In genomic region chr11:64269380-64270234, GRCh38 we compare ENCODE assay signal across 8 cellular contexts. TPM values are rescaled to one million over a fixed set of nuclear protein-coding genes. Genes with fewer than 3 reads are reported as not detected.
DNase-seq lines count a peak whose midpoint lies in the region; TF ChIP-seq lines count a peak whose summit lies in the region.

No MANE protein-coding gene starts in this region.

- peak overlapping the region; percentile 97 to 99 for H3K4me3 Mint-ChIP-seq in H9
- peak overlapping the region; percentile 97 for H3K4me3 Mint-ChIP-seq in nephron progenitor cell
- H3K4me3 Mint-ChIP-seq in stimulated activated naive CD8-positive, alpha-beta T cell treated with anti-CD3 and anti-CD28 coated beads, Interleukin-15, Interleukin-2, amounts not matched to agents 100 ng/mL and 50 ng/mL, for 24 hours = peak overlapping the region; percentile 95

- H3K4me1 ChIP-seq in H9 (ENCODE audit: insufficient read depth, low read length) = no peaks in the 10 kb centered on the region

- H3K9ac ChIP-seq in H9 (ENCODE audit: extremely low read depth, insufficient read length, low read length) = peak overlapping the region; percentile 68

- H2AFZ ChIP-seq in H9 (ENCODE audit: low read length) = no peak overlapping the region

- no peak overlapping the region for H3K56ac ChIP-seq in H9 (ENCODE audit: insufficient read length, low read depth, low read length)

- no peak overlapping the region for H4K91ac ChIP-seq in H9 (ENCODE audit: insufficient read length, low read depth, low read length)

- peaks cover 11 to 31% (median 23%) of the 10 kb centered on the region in 3 experiments; a peak in 6 of 7 replicates for H3K36me3 Mint-ChIP-seq in H9 (ENCODE audit: insufficient read depth in 1 of 3, low read depth in 3 of 3)
- H3K36me3 Mint-ChIP-seq in nephron progenitor cell (ENCODE audit: low read depth) = no peaks in the 10 kb centered on the region
- peaks cover 9% of the 10 kb centered on the region for H3K36me3 Mint-ChIP-seq in stimulated activated naive CD8-positive, alpha-beta T cell treated with anti-CD3 and anti-CD28 coated beads, Interleukin-15, Interleukin-2, amounts not matched to agents 100 ng/mL and 50 ng/mL, for 24 hours (ENCODE audit: low read depth)

- H2AK5ac ChIP-seq in H9 (ENCODE audit: insufficient read length, low read length) = no peak overlapping the region

- peaks cover 21 to 26% of the 10 kb centered on the region in 2 experiments for H3K4me1 Mint-ChIP-seq in H9
- peaks cover 34% of the 10 kb centered on the region for H3K4me1 Mint-ChIP-seq in nephron progenitor cell
- peaks cover 28% of the 10 kb centered on the region for H3K4me1 Mint-ChIP-seq in stimulated activated naive CD8-positive, alpha-beta T cell treated with anti-CD3 and anti-CD28 coated beads, Interleukin-15, Interleukin-2, amounts not matched to agents 100 ng/mL and 50 ng/mL, for 24 hours (ENCODE audit: low read depth)

- peak; percentile 59 for TF ChIP-seq POLR2A in Raji (IDR thresholded peaks at IDR 0.05; ENCODE audit: insufficient read depth, low read depth, low read length)

- H3K27me3 ChIP-seq in H9 (ENCODE audit: insufficient read depth, low read length) = no peaks in the 10 kb centered on the region

- H2BK15ac ChIP-seq in H9 (ENCODE audit: low read depth, low read length) = no peak overlapping the region

- DNase-seq in G401 (ENCODE audit: low spot score) (peak; percentile 100), H9 (peak; percentile 99), M059J (ENCODE audit: low read depth) (peak; percentile 100), fibroblast of the conjunctiva (ENCODE audit: low read depth) (peak; percentile 100), nephron progenitor cell (peak; percentile 97)
- DNase-seq in activated effector memory CD4-positive, alpha-beta T cell treated with anti-CD3 and anti-CD28 coated beads, Interleukin-2, amount 50 U/mL, for 16 hours = peak; percentile 100

- no peaks in the 10 kb centered on the region for H3K9me3 ChIP-seq in H9 (ENCODE audit: control insufficient read depth, low read depth, low read length)

- no peak overlapping the region for H2BK20ac ChIP-seq in H9 (ENCODE audit: low read depth, low read length, poor library complexity, severe bottlenecking)

- H3K27me3 Mint-ChIP-seq in H9 (ENCODE audit: low read depth) = no peaks in the 10 kb centered on the region; the same call in none of the 2 replicates
- no peaks in the 10 kb centered on the region for H3K27me3 Mint-ChIP-seq in nephron progenitor cell (ENCODE audit: low read depth, poor library complexity)
- H3K27me3 Mint-ChIP-seq in stimulated activated naive CD8-positive, alpha-beta T cell treated with anti-CD3 and anti-CD28 coated beads, Interleukin-15, Interleukin-2, amounts not matched to agents 100 ng/mL and 50 ng/mL, for 24 hours = no peaks in the 10 kb centered on the region

- H4K8ac ChIP-seq in H9 (replicated peaks; ENCODE audit: insufficient read length, low read depth, low read length) = no peak overlapping the region

- in situ Hi-C loops in G401 (cut with HindIII; ENCODE audit: low sequenced_read_pairs) = loop anchor here (10.0 kb wide), 1 partner anchor 65 kb away; the partner anchor contains the start of gene FERMT3

- H3K18ac ChIP-seq in H9 (ENCODE audit: insufficient read length, low read depth, low read length) = peak overlapping the region; percentile 68

- H3K14ac ChIP-seq in H9 (ENCODE audit: insufficient read depth, low read length) = peak overlapping the region; percentile 32

- peak; percentile 18; the same call in 1 of the 3 replicates for TF ChIP-seq CTCF in H9 (conservative IDR thresholded peaks at IDR 0.05)
- no peak for TF ChIP-seq CTCF in nephron progenitor cell (IDR thresholded peaks at IDR 0.05)

- H3K27ac Mint-ChIP-seq in H9 (peak overlapping the region; percentile 99 to 100 (median 100)), nephron progenitor cell (peak overlapping the region; percentile 100)
- peak overlapping the region; percentile 96 for H3K27ac Mint-ChIP-seq in stimulated activated naive CD8-positive, alpha-beta T cell treated with anti-CD3 and anti-CD28 coated beads, Interleukin-15, Interleukin-2, amounts not matched to agents 100 ng/mL and 50 ng/mL, for 24 hours

- peak overlapping the region; percentile 33 for H3K27ac ChIP-seq in H9 (ENCODE audit: insufficient read length, low read depth, low read length)

- peaks cover 2% of the 10 kb centered on the region for H4K20me1 ChIP-seq in H9 (ENCODE audit: control insufficient read depth, insufficient read depth, insufficient read length)

- WGBS in H9 (ENCODE audit: extremely low coverage, insufficient read length, low lambda C conversion rate) = no CpG with 5 or more reads among the region's 75 CpGs

- H3K4ac ChIP-seq in H9 (ENCODE audit: low read depth, low read length) = no peak overlapping the region; the same call in 1 of the 2 replicates

- peak overlapping the region; percentile 24 for H2BK120ac ChIP-seq in H9 (ENCODE audit: low read depth, low read length, poor library complexity, severe bottlenecking)

- no peaks in the 10 kb centered on the region for H3K79me2 ChIP-seq in H9 (ENCODE audit: insufficient read depth, low read length)

- H3K4me2 ChIP-seq in H9 (ENCODE audit: insufficient read depth, insufficient read length, low read length) = peak overlapping the region; percentile 59

- no peaks in the 10 kb centered on the region for H3K79me1 ChIP-seq in H9 (ENCODE audit: insufficient read depth, low read depth, low read length, poor library complexity, severe bottlenecking)

- H4K5ac ChIP-seq in H9 (ENCODE audit: insufficient read length, low read depth, low read length) = no peak overlapping the region

- peaks cover 15% of the 10 kb centered on the region for H3K23me2 ChIP-seq in H9 (ENCODE audit: insufficient read length, low read depth, low read length, poor library complexity, severe bottlenecking)

- H3K9me3 Mint-ChIP-seq in H9 = no peaks in the 10 kb centered on the region
- no peaks in the 10 kb centered on the region for H3K9me3 Mint-ChIP-seq in nephron progenitor cell
- H3K9me3 Mint-ChIP-seq in stimulated activated naive CD8-positive, alpha-beta T cell treated with anti-CD3 and anti-CD28 coated beads, Interleukin-15, Interleukin-2, amounts not matched to agents 100 ng/mL and 50 ng/mL, for 24 hours = no peaks in the 10 kb centered on the region

- H2BK12ac ChIP-seq in H9 (ENCODE audit: insufficient read length, low read depth, low read length) = no peak overlapping the region

- H3K23ac ChIP-seq in H9 (ENCODE audit: insufficient read length, low read depth, low read length) = no peak overlapping the region

- no peak overlapping the region for H3T11ph ChIP-seq in H9 (ENCODE audit: low read length)

- H2BK5ac ChIP-seq in H9 (ENCODE audit: insufficient read length, low read length) = no peak overlapping the region

RNA-seq across cellular contexts. Expression of gene BAD, which starts 14.9 kb away (rescaled TPM):
- total RNA-seq in G401 (2014; rRNA removed; shearing (Covaris generic)) = 146 and 183 TPM in 2 replicates
- total RNA-seq in H9 (2021) = 23.3 and 25.0 TPM in 2 replicates
- 148 and 163 TPM in 2 replicates for total RNA-seq in M059J (2014; rRNA removed; shearing (Covaris generic))

RNA-seq across cellular contexts. Expression of gene GPR137, which starts 16.0 kb away (rescaled TPM):
- 17.8 and 25.9 TPM in 2 replicates for total RNA-seq in G401 (2014; rRNA removed; shearing (Covaris generic))
- 39.6 and 49.7 TPM in 2 replicates for total RNA-seq in H9 (2021)
- 32.7 and 39.5 TPM in 2 replicates for total RNA-seq in M059J (2014; rRNA removed; shearing (Covaris generic))

RNA-seq across cellular contexts. Expression of gene PLCB3, which starts 18.3 kb away (rescaled TPM):
- total RNA-seq in G401 (2014; rRNA removed; shearing (Covaris generic)) = 59.3 and 62.7 TPM in 2 replicates
- 79.3 and 80.2 TPM in 2 replicates for total RNA-seq in H9 (2021)
- 24.0 and 42.3 TPM in 2 replicates for total RNA-seq in M059J (2014; rRNA removed; shearing (Covaris generic))

RNA-seq across cellular contexts. Expression of gene KCNK4, which starts 21.5 kb away (rescaled TPM):
- total RNA-seq in G401 (2014; rRNA removed; shearing (Covaris generic)) = 0.14 TPM in 1 of 2 replicates, not detected in the other
- total RNA-seq in H9 (2021) = 0.28 and 0.31 TPM in 2 replicates
- 0.10 TPM in 1 of 2 replicates, not detected in the other for total RNA-seq in M059J (2014; rRNA removed; shearing (Covaris generic))

RNA-seq across cellular contexts. Expression of gene PPP1R14B, which starts 22.9 kb away (rescaled TPM):
- total RNA-seq in G401 (2014; rRNA removed; shearing (Covaris generic)) = 293 and 394 TPM in 2 replicates
- total RNA-seq in H9 (2021) = 358 and 363 TPM in 2 replicates
- 248 and 263 TPM in 2 replicates for total RNA-seq in M059J (2014; rRNA removed; shearing (Covaris generic))

Comparison
In these comparisons a context has a peak if more than half of its experiments do, and no peak if none do; other contexts are left out.
1. Peak in every context shown above with its lines: DNase-seq and H3K27ac ChIP-seq.